1 cellular context compared by ENCODE assay signal in genomic region chr4:87491436-87491835, GRCh38.
TF ChIP-seq lines count a peak whose summit lies in the region.

No MANE protein-coding gene starts in this region.

TF ChIP-seq in H1, 55 proteins besides CTCF, POLR2A, EP300 and RAD21 (continued from another document):
- TF ChIP-seq E2F6 (IDR thresholded peaks at IDR 0.05) (peak; percentile 89), MAX (IDR thresholded peaks at IDR 0.05) (peak; percentile 92), SIN3A (conservative IDR thresholded peaks at IDR 0.05 in 1 of 2, IDR thresholded peaks at IDR 0.05 in 1 of 2; ENCODE audit: low read depth in 1 of 2, low read length in 2 of 2) (no peak), KDM5A (IDR thresholded peaks at IDR 0.05; ENCODE audit: low read length) (no peak), TBP (IDR thresholded peaks at IDR 0.05; ENCODE audit: low read depth, low read length) (no peak), TEAD4 (IDR thresholded peaks at IDR 0.05; ENCODE audit: low read depth, low read length) (no peak), FOSL1 (IDR thresholded peaks at IDR 0.05; ENCODE audit: insufficient read depth, low read depth, low read length) (no peak), SIRT6 (IDR thresholded peaks at IDR 0.05; ENCODE audit: low read length) (no peak)
